ENCODE assay signal across 9 cellular contexts in the genomic region with DNA sequence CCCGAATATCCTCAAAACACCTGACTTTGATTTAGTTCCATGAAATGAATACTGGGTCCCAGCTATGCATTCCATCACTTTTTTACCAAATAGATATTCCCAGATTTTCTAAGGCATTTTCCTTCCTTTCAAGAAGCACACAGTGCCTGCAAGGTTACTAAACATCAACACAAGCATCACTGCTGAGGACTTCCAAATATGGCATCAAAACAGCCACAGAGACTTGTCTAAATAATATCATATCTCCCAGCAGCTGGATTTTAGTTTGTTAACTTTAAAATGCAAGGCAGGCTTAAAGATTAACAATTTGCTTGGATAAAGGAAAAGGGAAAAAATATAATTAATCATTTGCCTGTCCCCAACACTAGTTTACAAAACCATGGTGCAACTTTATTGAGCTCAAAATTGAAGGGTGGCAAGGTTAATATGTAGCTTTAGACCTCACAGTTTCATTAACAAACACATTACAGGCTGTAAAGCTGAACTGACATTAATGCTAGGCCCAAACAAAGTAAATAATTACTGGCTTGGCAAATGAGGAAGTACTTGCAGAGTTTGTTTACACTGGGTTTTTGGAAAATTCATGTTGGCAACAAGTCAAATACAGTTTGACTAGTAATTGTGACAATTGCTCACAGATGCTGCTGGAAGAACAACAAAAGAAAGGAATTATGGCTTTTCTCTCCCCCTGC.
DNase-seq lines count a peak whose midpoint lies in the region; ATAC-seq and TF ChIP-seq lines count a peak whose summit lies in the region.
"Had no signal": no experiment of that assay in that cellular context is flagged by ENCODE, and none has a peak within 500 bp of the region (broad histone marks: within the 10 kb centered on the region; RNA-seq: fewer than 3 reads in every experiment).

No MANE protein-coding gene starts in this region.

- intact Hi-C loops in testis (cut with DNase I; ENCODE audit: low total_unique reads), result no loop called here
- intact Hi-C loops in right cardiac atrium (cut with DNase I), result no loop called here

- no peak overlapping the region for H3K9ac ChIP-seq in adipocyte (ENCODE audit: low read length)

- peak; percentile 88 for ATAC-seq in left lobe of liver
- no peak for ATAC-seq in right cardiac atrium
- ATAC-seq in HG03354 (IDR thresholded peaks at IDR 0.05; ENCODE audit: poor library complexity, severe bottlenecking, unreplicated experiment), result no peak

- CTCF ChIA-PET in BJ (lab: Yijun Ruan, JAX), result interaction anchor here (0.6 to 0.8 kb wide), 2 partner anchors 15 to 29 kb away, joined by 3 read pairs; no protein-coding TSS in a partner anchor

- peaks cover 4% of the 10 kb centered on the region for H3K4me1 ChIP-seq in adipocyte (ENCODE audit: control insufficient read depth, insufficient read depth, low read length)
- peaks cover 22% of the 10 kb centered on the region for H3K4me1 ChIP-seq in testis
- no peaks in the 10 kb centered on the region for H3K4me1 ChIP-seq in right cardiac atrium (ENCODE audit: control insufficient read depth, insufficient read depth, low read length)

- H3K9me3 ChIP-seq in adipocyte (ENCODE audit: control insufficient read depth, low read length), result no peaks in the 10 kb centered on the region
- H3K9me3 ChIP-seq in testis, result no peaks in the 10 kb centered on the region
- H3K9me3 ChIP-seq in right cardiac atrium (ENCODE audit: control insufficient read depth, low read length), result no peaks in the 10 kb centered on the region

- no peak for TF ChIP-seq CTCF in BJ (IDR thresholded peaks at IDR 0.05; ENCODE audit: insufficient read depth, low read depth, low read length)
- TF ChIP-seq CTCF in testis (IDR thresholded peaks at IDR 0.05), result no peak

- H3K27me3 ChIP-seq in BJ (ENCODE audit: control insufficient read depth, insufficient read depth, low read length) (no peaks in the 10 kb centered on the region), adipocyte (replicated peaks; ENCODE audit: control insufficient read depth, insufficient read depth, low read length) (no peaks in the 10 kb centered on the region), testis (no peaks in the 10 kb centered on the region), right cardiac atrium (ENCODE audit: control insufficient read depth, insufficient read depth) (no peaks in the 10 kb centered on the region)

- no peak for TF ChIP-seq POLR2A in testis (IDR thresholded peaks at IDR 0.05)

- DNase-seq in BJ (ENCODE audit: low read depth), result peak; percentile 20
- DNase-seq in NCI-H1105 (lab: John Stamatoyannopoulos, UW), result peak; percentile 83
- DNase-seq in adipocyte (ENCODE audit: low read depth), result peak; percentile 52
- no peak for DNase-seq in left lobe of liver (ENCODE audit: low spot score)
- no peak for DNase-seq in testis
- DNase-seq in right cardiac atrium, result no peak
- no peak for DNase-seq in T-helper 2 cell
- DNase-seq: CD4-positive, alpha-beta memory T cell had no signal

- no peak overlapping the region for H3K4me3 ChIP-seq in BJ (ENCODE audit: low read depth, low read length)
- H3K4me3 ChIP-seq in adipocyte (ENCODE audit: low read length), result no peak overlapping the region
- H3K4me3 ChIP-seq in testis, result no peak overlapping the region
- H3K4me3 ChIP-seq in right cardiac atrium (ENCODE audit: low read length), result no peak overlapping the region

- POLR2A ChIA-PET in BJ (lab: Charles Lee), result no interaction called here

- peak overlapping the region in 1 of 2 donors; percentile 73 for H3K27ac ChIP-seq in testis
- no peak overlapping the region for H3K27ac ChIP-seq in right cardiac atrium (ENCODE audit: low read length)

- no peaks in the 10 kb centered on the region for H3K36me3 ChIP-seq in BJ (ENCODE audit: control insufficient read depth, insufficient read depth, low read length)
- no peaks in the 10 kb centered on the region for H3K36me3 ChIP-seq in adipocyte (ENCODE audit: control insufficient read depth, insufficient read depth, low read length, severe bottlenecking)
- H3K36me3 ChIP-seq in testis (ENCODE audit: low read depth, missing control alignments), result no peaks in the 10 kb centered on the region

- 20 to 40% methylated on average over 1 of the region's 1 CpG for WGBS in testis, 2 donors
- WGBS in right cardiac atrium, result 72% methylated on average over 1 of the region's 1 CpG

Comparison
In these comparisons a context has a peak if more than half of its experiments do, and no peak if none do; other contexts are left out.
1. DNase-seq: peak in BJ (single experiment), NCI-H1105 (single experiment) and adipocyte (single experiment); none in left lobe of liver (single experiment), testis (single experiment), right cardiac atrium (0 of 3) and T-helper 2 cell (0 of 5).